28 cellular contexts compared by ENCODE assay signal in genomic region chr18:24104486-24104885, GRCh38. TPM values are rescaled to one million over a fixed set of nuclear protein-coding genes. Genes with fewer than 3 reads are reported as not detected.
"Had no signal": no experiment of that assay in that cellular context is flagged by ENCODE, and none has a peak within 500 bp of the region (broad histone marks: within the 10 kb centered on the region; RNA-seq: fewer than 3 reads in every experiment).

No MANE protein-coding gene starts in this region.

- DNase-seq: activated CD4-positive, alpha-beta T cell treated with anti-CD3 and anti-CD28 coated beads for 1 hour; activated effector memory CD4-positive, alpha-beta T cell treated with anti-CD3 and anti-CD28 coated beads, Interleukin-2, amount 50 U/mL, for 16 hours; activated naive CD4-positive, alpha-beta T cell treated with anti-CD3 and anti-CD28 coated beads for 36 hours; activated naive CD8-positive, alpha-beta T cell treated with anti-CD3 and anti-CD28 coated beads for 36 hours; activated T-cell treated with anti-CD3 and anti-CD28 coated beads, Interleukin-2, amount 50 U/mL, for 72 hours; dorsolateral prefrontal cortex; effector memory CD8-positive, alpha-beta T cell; foreskin fibroblast; heart right ventricle; naive B cell; occipital lobe; psoas muscle; sigmoid colon; small intestine; stimulated activated CD4-positive, alpha-beta T cell treated with anti-CD3 and anti-CD28 coated beads, Interleukin-4, amount 100 ng/mL, for 24 hours; stomach; T-helper 2 cell; thyroid gland; upper lobe of left lung had no signal

- H3K9me3 Mint-ChIP-seq: activated naive CD4-positive, alpha-beta T cell treated with anti-CD3 and anti-CD28 coated beads for 36 hours; activated naive CD8-positive, alpha-beta T cell treated with anti-CD3 and anti-CD28 coated beads for 36 hours; activated T-cell treated with anti-CD3 and anti-CD28 coated beads, Interleukin-2, amount 50 U/mL, for 72 hours; brain; effector memory CD8-positive, alpha-beta T cell; mesothelial cell of epicardium; naive B cell; neural progenitor cell; stimulated activated memory B cell treated with anti-CD40 and anti-IgM and Interleukin-4, amounts not matched to agents 10 μg/mL and 1 μg/mL and 100 μg/mL, for 72 hours had no signal

- H3K4me1 ChIP-seq: ascending aorta, neural progenitor cell, parathyroid adenoma, psoas muscle, sigmoid colon, stomach, thyroid gland, upper lobe of left lung, vagina had no signal

- H3K27ac ChIP-seq: ascending aorta, cardiac muscle cell, coronary artery, dorsolateral prefrontal cortex, heart right ventricle, neural progenitor cell, parathyroid adenoma, psoas muscle, sigmoid colon, stomach, thyroid gland, upper lobe of left lung, vagina had no signal

- H3K4me1 Mint-ChIP-seq: brain; stimulated activated memory B cell treated with anti-CD40 and anti-IgM and Interleukin-4, amounts not matched to agents 10 μg/mL and 1 μg/mL and 100 μg/mL, for 72 hours had no signal

- H2AFZ ChIP-seq: neural progenitor cell, parathyroid adenoma had no signal

- ATAC-seq: activated T-cell treated with anti-CD3 and anti-CD28 coated beads, Interleukin-2, amount 50 U/mL, for 72 hours; effector memory CD8-positive, alpha-beta T cell; heart right ventricle; psoas muscle; stimulated activated memory B cell treated with anti-CD40 and anti-IgM and Interleukin-4, amounts not matched to agents 10 μg/mL and 1 μg/mL and 100 μg/mL, for 72 hours had no signal

- H3K27me3 Mint-ChIP-seq: activated naive CD8-positive, alpha-beta T cell treated with anti-CD3 and anti-CD28 coated beads for 36 hours; effector memory CD8-positive, alpha-beta T cell; naive B cell; stimulated activated memory B cell treated with anti-CD40 and anti-IgM and Interleukin-4, amounts not matched to agents 10 μg/mL and 1 μg/mL and 100 μg/mL, for 72 hours had no signal

- H3K4me3 Mint-ChIP-seq: activated naive CD4-positive, alpha-beta T cell treated with anti-CD3 and anti-CD28 coated beads for 36 hours; activated naive CD8-positive, alpha-beta T cell treated with anti-CD3 and anti-CD28 coated beads for 36 hours; activated T-cell treated with anti-CD3 and anti-CD28 coated beads, Interleukin-2, amount 50 U/mL, for 72 hours; brain; effector memory CD8-positive, alpha-beta T cell; mesothelial cell of epicardium; naive B cell; neural progenitor cell; stimulated activated memory B cell treated with anti-CD40 and anti-IgM and Interleukin-4, amounts not matched to agents 10 μg/mL and 1 μg/mL and 100 μg/mL, for 72 hours had no signal

- H3K9ac ChIP-seq: neural progenitor cell, parathyroid adenoma had no signal

- H3K27me3 ChIP-seq: ascending aorta, cardiac muscle cell, dorsolateral prefrontal cortex, heart right ventricle, neural progenitor cell, sigmoid colon, stomach, thyroid gland, upper lobe of left lung, vagina had no signal

- H3K27ac Mint-ChIP-seq: activated naive CD4-positive, alpha-beta T cell treated with anti-CD3 and anti-CD28 coated beads for 36 hours; activated naive CD8-positive, alpha-beta T cell treated with anti-CD3 and anti-CD28 coated beads for 36 hours; activated T-cell treated with anti-CD3 and anti-CD28 coated beads, Interleukin-2, amount 50 U/mL, for 72 hours; brain; neural progenitor cell; stimulated activated memory B cell treated with anti-CD40 and anti-IgM and Interleukin-4, amounts not matched to agents 10 μg/mL and 1 μg/mL and 100 μg/mL, for 72 hours had no signal

- H3K79me2 ChIP-seq: parathyroid adenoma had no signal

- H3K4me2 ChIP-seq: neural progenitor cell had no signal

- H3K9me3 ChIP-seq: ascending aorta, psoas muscle, sigmoid colon, stomach, thyroid gland, upper lobe of left lung, vagina had no signal

RNA-seq across cellular contexts. Expression of gene CABYR, which starts 34.4 kb away (rescaled TPM):
- total RNA-seq: ascending aorta had no signal
